33 cellular contexts compared by ENCODE assay signal in genomic region chr21:34827445-34828235, GRCh38.
DNase-seq lines count a peak whose midpoint lies in the region; ATAC-seq, FAIRE-seq and TF ChIP-seq lines count a peak whose summit lies in the region.
"Had no signal": no experiment of that assay in that cellular context is flagged by ENCODE, and none has a peak within 500 bp of the region (broad histone marks: within the 10 kb centered on the region; RNA-seq: fewer than 3 reads in every experiment).

No MANE protein-coding gene starts in this region.

- peaks cover 0 to 4% of the 10 kb centered on the region in 2 donors for H3K4me1 ChIP-seq in right atrium auricular region
- no peaks in the 10 kb centered on the region for H3K4me1 ChIP-seq in K562 (replicated peaks in 1 of 2; ENCODE audit: control insufficient read depth in 2 of 2, insufficient read depth in 2 of 2, low read length in 2 of 2)
- peaks cover 27 to 31% of the 10 kb centered on the region in 2 experiments for H3K4me1 ChIP-seq in neutrophil (ENCODE audit: control insufficient read depth in 1 of 2, insufficient read depth in 1 of 2, low read depth in 1 of 2, low read length in 1 of 2)
- H3K4me1 ChIP-seq: A549, breast epithelium, left ventricle myocardium inferior, prostate gland, sigmoid colon had no signal

- H4K20me1 ChIP-seq in K562 (replicated peaks; ENCODE audit: control insufficient read depth, insufficient read depth, low read length), result no peaks in the 10 kb centered on the region

- no peak for TF ChIP-seq POLR2A in K562 (conservative IDR thresholded peaks at IDR 0.05)
- TF ChIP-seq POLR2A in erythroblast (IDR thresholded peaks at IDR 0.05; ENCODE audit: low read length), result no peak

- H3K4me3 ChIP-seq in right atrium auricular region (no peak overlapping the region), K562 (no peak overlapping the region), neutrophil (ENCODE audit: low read depth in 1 of 2, low read length in 1 of 2) (no peak overlapping the region)
- H3K4me3 ChIP-seq: A549, breast epithelium, HAP-1, left ventricle myocardium inferior, prostate gland, sigmoid colon had no signal

- no TSS peak for BruUV-seq in K562 (replicated peaks; lab: Mats Ljungman, UMichigan)

- FAIRE-seq in K562 (lab: Jason Lieb, UNC), result no peak
- FAIRE-seq: A549, colon, GM12891, islet of Langerhans had no signal

- CTCF ChIA-PET in K562 (lab: Yijun Ruan, JAX; ENCODE audit: low intra/inter-chr PET ratio), result no interaction called here

- H3K4me2 ChIP-seq in K562 (ENCODE audit: insufficient read depth, low read length), result no peak overlapping the region
- H3K4me2 ChIP-seq: A549 had no signal

- H3K79me2 ChIP-seq in K562 (ENCODE audit: control insufficient read depth, insufficient read depth, low read length), result no peaks in the 10 kb centered on the region

- DNase-seq in right atrium auricular region (ENCODE audit: low spot score), result peak; percentile 42
- DNase-seq in left cardiac atrium, result no peak
- DNase-seq in K562 (ENCODE audit: extremely low read depth in 1 of 4, low spot score in 3 of 4), result no peak
- DNase-seq in iPS-NIHi7 (ENCODE audit: extremely low spot score), result no peak
- no peak for DNase-seq in SIG-M5 treated with dmso at 0.1 percent for 504 hours (lab: John Stamatoyannopoulos, UW; ENCODE audit: unreplicated experiment)
- no peak for DNase-seq in erythroblast (lab: John Stamatoyannopoulos, UW)
- DNase-seq: activated CD4-positive, alpha-beta T cell treated with anti-CD3 and anti-CD28 coated beads, Interleukin-2, amount 50 U/mL, for 48 hours; AML-193; anterior cingulate cortex; CD8-positive, alpha-beta memory T cell; DMS153; left ventricle myocardium inferior; midbrain; naive B cell; NCI-H146; NCI-H345; NCI-H69; occipital lobe; PC-3; sigmoid colon; stimulated activated CD4-positive, alpha-beta T cell treated with anti-CD3 and anti-CD28 coated beads, Interleukin-4, amount 100 ng/mL, for 24 hours; T-helper 2 cell had no signal

- 88% methylated on average over 5 of the region's 5 CpGs for whole genome bisulfite sequencing in K562 (ENCODE audit: insufficient coverage, low coverage, missing lambda C conversion rate)

- in situ Hi-C loops in K562 (cut with MboI), result no loop called here

- no peak overlapping the region for H2AFZ ChIP-seq in K562 (ENCODE audit: low read depth, low read length)

- no peaks in the 10 kb centered on the region for H3K9me3 ChIP-seq in right atrium auricular region
- no peaks in the 10 kb centered on the region for H3K9me3 ChIP-seq in K562 (replicated peaks; ENCODE audit: control insufficient read depth, insufficient read depth, low read depth, low read length)
- no peaks in the 10 kb centered on the region for H3K9me3 ChIP-seq in neutrophil
- H3K9me3 ChIP-seq: A549, breast epithelium, HAP-1, prostate gland, sigmoid colon had no signal

- H3K36me3 ChIP-seq in right atrium auricular region (no peaks in the 10 kb centered on the region), K562 (ENCODE audit: control insufficient read depth, insufficient read depth, low read length) (peaks cover 92% of the 10 kb centered on the region), neutrophil (peaks cover 37% of the 10 kb centered on the region)
- H3K36me3 ChIP-seq: breast epithelium, HAP-1, left ventricle myocardium inferior, prostate gland, sigmoid colon had no signal

- POLR2A ChIA-PET in K562 (lab: Yijun Ruan, JAX), result interaction anchor here (0.5 to 2.2 kb wide), 3 partner anchors 59 to 304 kb away, joined by 3 to 4 read pairs (median 4); no protein-coding TSS in a partner anchor

- no peaks in the 10 kb centered on the region for H3K27me3 ChIP-seq in right atrium auricular region
- no peaks in the 10 kb centered on the region for H3K27me3 ChIP-seq in K562 (ENCODE audit: control insufficient read depth in 2 of 2, insufficient read depth in 2 of 2, low read length in 2 of 2)
- H3K27me3 ChIP-seq in neutrophil, result no peaks in the 10 kb centered on the region
- H3K27me3 ChIP-seq: breast epithelium, sigmoid colon had no signal

- TF ChIP-seq CTCF in right atrium auricular region (IDR thresholded peaks at IDR 0.05) (no peak), K562 (IDR thresholded peaks at IDR 0.05 in 2 of 3, conservative IDR thresholded peaks at IDR 0.05 in 1 of 3; ENCODE audit: insufficient read depth in 2 of 3, low read depth in 1 of 3, low read length in 3 of 3) (no peak), neutrophil (IDR thresholded peaks at IDR 0.05) (no peak)

- intact Hi-C loops in left cardiac atrium (cut with DNase I) (no loop called here), K562 (cut with micrococcal nuclease) (no loop called here)

- ATAC-seq in left cardiac atrium (no peak), K562 (no peak), HG02623 (IDR thresholded peaks at IDR 0.05; ENCODE audit: unreplicated experiment) (no peak)
- ATAC-seq: A549; activated CD4-positive, CD25-positive, alpha-beta regulatory T cell treated with anti-CD3 and anti-CD28 coated beads, Interleukin-2, amount 50 U/mL, for 24 hours; PC-3; SK-N-SH treated with all-trans-retinoic acid at 6 μM for 48 hours had no signal

- TF ChIP-seq RAD21 in K562 (CRISPR knock-in tag; conservative IDR thresholded peaks at IDR 0.05 in 1 of 2, IDR thresholded peaks at IDR 0.05 in 1 of 2), result no peak

- H3K9ac ChIP-seq in K562 (ENCODE audit: insufficient read depth in 1 of 2, low read depth in 2 of 2, low read length in 2 of 2), result no peak overlapping the region

- no peaks in the 10 kb centered on the region for H3K9me1 ChIP-seq in K562 (ENCODE audit: control insufficient read depth, insufficient read depth, low read length)

- H3K27ac ChIP-seq in right atrium auricular region, result no peak overlapping the region
- H3K27ac ChIP-seq in K562 (ENCODE audit: extremely low read depth, low read depth, low read length), result no peak overlapping the region
- peak overlapping the region; percentile 42 for H3K27ac ChIP-seq in neutrophil
- H3K27ac ChIP-seq: A549, left ventricle myocardium inferior, prostate gland had no signal

- TF ChIP-seq EP300 in K562 (IDR thresholded peaks at IDR 0.05; ENCODE audit: low read length), result no peak

TF ChIP-seq in K562, 482 proteins besides CTCF, POLR2A, EP300 and RAD21:
- TF ChIP-seq POLR2G (IDR thresholded peaks at IDR 0.05; ENCODE audit: low read depth, low read length), result no peak
- 0 out of 2 replicates have a peak, but pooled peaks have one; percentile 33 for TF ChIP-seq ERF (CRISPR knock-in tag; IDR thresholded peaks at IDR 0.05)
